13 cellular contexts compared by ENCODE assay signal in the genomic region with DNA sequence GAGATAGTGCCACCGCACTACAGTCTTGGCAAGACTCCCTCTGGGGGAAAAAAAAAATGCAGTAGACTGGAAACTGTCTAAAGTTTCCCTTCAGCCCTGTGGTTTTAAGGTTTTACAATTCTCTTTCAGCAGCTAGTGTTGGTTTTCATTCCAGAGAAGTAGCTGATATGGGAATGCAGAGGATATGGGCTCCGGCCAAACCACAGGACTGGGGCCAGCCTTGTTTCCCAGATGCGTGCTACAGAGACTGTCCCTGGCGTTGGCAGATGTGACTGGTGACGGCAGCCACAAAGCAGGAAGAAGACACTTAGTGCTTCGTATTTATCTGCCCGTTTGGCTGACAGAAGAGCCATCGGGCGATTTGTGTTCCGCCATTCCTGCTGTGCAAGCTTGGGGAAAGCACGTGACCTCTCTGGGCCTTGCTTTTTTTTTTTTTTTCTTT. TPM values are rescaled to one million over a fixed set of nuclear protein-coding genes. Genes with fewer than 3 reads are reported as not detected.
DNase-seq lines count a peak whose midpoint lies in the region; ATAC-seq, FAIRE-seq and TF ChIP-seq lines count a peak whose summit lies in the region.
"Had no signal": no experiment of that assay in that cellular context is flagged by ENCODE, and none has a peak within 500 bp of the region (broad histone marks: within the 10 kb centered on the region; RNA-seq: fewer than 3 reads in every experiment).

No MANE protein-coding gene starts in this region.

- no peak overlapping the region for H3K9ac ChIP-seq in GM12878 (ENCODE audit: control insufficient read depth, insufficient read depth, low read length)

- H3K9me3 ChIP-seq in GM12878 (replicated peaks; ENCODE audit: control insufficient read depth, insufficient read depth, low read length): no peaks in the 10 kb centered on the region
- H3K9me3 ChIP-seq: Peyer's patch, psoas muscle had no signal

- POLR2A ChIA-PET in GM12878 (lab: Charles Lee): no interaction called here

- BruUV-seq in GM12878 (replicated peaks; lab: Mats Ljungman, UMichigan): no TSS peak

- RAD21 ChIA-PET in GM12878 (lab: Charles Lee; ENCODE audit: unreplicated experiment): no interaction called here

- TF ChIP-seq RAD21 in GM12878 (IDR thresholded peaks at IDR 0.05; ENCODE audit: insufficient read depth, low read depth, low read length): no peak

- WGBS in GM12878 (ENCODE audit: insufficient coverage, insufficient replicate concordance, low lambda C conversion rate, missing lambda C conversion rate): 41% methylated on average over 11 of the region's 11 CpGs

- no peaks in the 10 kb centered on the region for H3K27me3 ChIP-seq in GM12878 (replicated peaks in 1 of 2; ENCODE audit: control insufficient read depth in 2 of 2, insufficient read depth in 2 of 2, low read length in 1 of 2)
- H3K27me3 ChIP-seq: Peyer's patch had no signal

- H3K4me1 ChIP-seq in GM12878 (ENCODE audit: control insufficient read depth, insufficient read depth, low read length): peaks cover 3% of the 10 kb centered on the region; the same call in 1 of the 2 replicates
- H3K4me1 ChIP-seq: Peyer's patch, psoas muscle had no signal

- TF ChIP-seq POLR2A in GM12878 (IDR thresholded peaks at IDR 0.05; ENCODE audit: low read depth, low read length): no peak

- H3K4me3 ChIP-seq in GM12878: no peak overlapping the region
- H3K4me3 ChIP-seq: Peyer's patch, psoas muscle had no signal

- FAIRE-seq in GM12878 (lab: Jason Lieb, UNC): no peak
- FAIRE-seq: colon had no signal

- H3K36me3 ChIP-seq in GM12878 (ENCODE audit: control insufficient read depth in 2 of 2, insufficient read depth in 2 of 2, low read length in 1 of 2): no peaks in the 10 kb centered on the region
- H3K36me3 ChIP-seq: Peyer's patch had no signal

- TF ChIP-seq CTCF in GM12878 (IDR thresholded peaks at IDR 0.05 in 2 of 3, conservative IDR thresholded peaks at IDR 0.05 in 1 of 3; ENCODE audit: control insufficient read depth in 2 of 3, extremely low read depth in 1 of 3, insufficient read depth in 1 of 3, low read depth in 3 of 3, low read length in 3 of 3): no peak

- no peaks in the 10 kb centered on the region for H4K20me1 ChIP-seq in GM12878 (ENCODE audit: control insufficient read depth, insufficient read depth)

- CTCF ChIA-PET in GM12878 (lab: Yijun Ruan, JAX): interaction anchor here (0.6 to 8.7 kb wide), 8 partner anchors 11 to 84 kb away, joined by 3 to 58 read pairs (median 3); no protein-coding TSS in a partner anchor

- in situ Hi-C loops in KBM-7 (cut with MboI; ENCODE audit: low pct_unique_long_range_greater_than_20kb, low sequenced_read_pairs) (no loop called here), GM12878 (cut with MboI) (loop anchor here (25.0 kb wide), 1 partner anchor 346 kb away; no protein-coding TSS in a partner anchor)

- no peak for TF ChIP-seq EP300 in GM12878 (IDR thresholded peaks at IDR 0.05; ENCODE audit: borderline replicate concordance in 1 of 2, control insufficient read depth in 1 of 2, low read depth in 2 of 2, low read length in 2 of 2)

- ATAC-seq in GM12878: peak; percentile 32; the same call in 2 of the 3 replicates
- ATAC-seq: CD8-positive, alpha-beta T cell had no signal

- intact Hi-C loops in GM12878 (cut with micrococcal nuclease; ENCODE audit: unreplicated experiment): no loop called here

- SMC1A ChIA-PET in GM12878 (lab: Charles Lee; ENCODE audit: uncharacterized antibody, unreplicated experiment): interaction anchor here (0.7 kb wide), 1 partner anchor 82 kb away, joined by 4 read pairs; no protein-coding TSS in a partner anchor

- no peak overlapping the region for H3K27ac ChIP-seq in GM12878 (ENCODE audit: control insufficient read depth, insufficient read depth)
- H3K27ac ChIP-seq: Peyer's patch, psoas muscle had no signal

- no peak overlapping the region for H2AFZ ChIP-seq in GM12878 (ENCODE audit: control insufficient read depth, low read depth, low read length)

- DNase-seq in AG08395 (ENCODE audit: low spot score) (peak; percentile 96), KBM-7 (peak; percentile 73), GM12878 (ENCODE audit: low read depth, low spot score) (no peak), kidney tubule cell (ENCODE audit: low spot score) (peak; percentile 30), NCI-H510A (lab: John Stamatoyannopoulos, UW) (no peak), DMS 273 treated with DMSO at 0.1 percent for 48 hours (lab: John Stamatoyannopoulos, UW) (no peak), NK-92 (lab: John Stamatoyannopoulos, UW; ENCODE audit: unreplicated experiment) (no peak), DMS153 treated with DMSO at 0.1 percent for 48 hours (lab: John Stamatoyannopoulos, UW; ENCODE audit: unreplicated experiment) (no peak)
- DNase-seq: CD8-positive, alpha-beta T cell; MM.1S had no signal

- H3K79me2 ChIP-seq in GM12878 (ENCODE audit: control insufficient read depth, insufficient read depth, low read length): no peaks in the 10 kb centered on the region

- no peak overlapping the region for H3K4me2 ChIP-seq in GM12878 (ENCODE audit: control insufficient read depth, insufficient read depth)

TF ChIP-seq in GM12878, 131 proteins besides CTCF, POLR2A, EP300 and RAD21:
- no peak for TF ChIP-seq NR2F1 (conservative IDR thresholded peaks at IDR 0.05)

RNA-seq across cellular contexts. Expression of a gene that starts 43.2 kb away (rescaled TPM):
- total RNA-seq in GM12878 (2013; cell fraction: nucleolus; rRNA removed): 16.3 and 20.3 TPM in 2 replicates
- total RNA-seq in GM12878 (2014; rRNA removed) (3.9 and 4.2 TPM in 2 replicates), GM12878 (2014; rRNA removed; fragmentation: Illumina TruSeq; extraction: Trizol) (3.2 and 4.4 TPM in 2 replicates), GM12878 (2021) (3.0 and 4.4 TPM in 2 replicates)
- polyA plus RNA-seq in GM12878 (2011; ENCODE audit: low read depth): 4.2 TPM
- polyA plus RNA-seq in GM12878 (2011; rRNA removed) (4.3 and 4.5 TPM in 2 replicates), GM12878 (2014; fragmentation: Illumina TruSeq; extraction: Trizol) (4.8 and 5.5 TPM in 2 replicates), GM12878 (2014; fragmentation: Nextera tagmentation; extraction: Ambion mirVana) (under 1 TPM; 0.37 TPM), GM12878 (2014; rRNA removed) (3.0 and 4.5 TPM in 2 replicates), GM12878 (2016; fragmentation: Nextera tagmentation; extraction: Ambion mirVana) (1 to 10 TPM; 3.8 to 4.0 TPM)
- 3.4 and 3.6 TPM in 2 replicates for polyA plus RNA-seq in GM12878 (2011; cell fraction: cytosol; rRNA removed)
- 6.4 and 7.0 TPM in 2 replicates for polyA plus RNA-seq in GM12878 (2011; cell fraction: nucleus; rRNA removed)
- 2.5 and 2.6 TPM in 2 replicates for polyA plus RNA-seq in GM12878 (2012)
- 5.6 and 5.9 TPM in 2 replicates for polyA minus RNA-seq in GM12878 (2011; rRNA and poly(A)+ RNA removed)
- 2.0 and 3.0 TPM in 2 replicates for polyA minus RNA-seq in GM12878 (2011; cell fraction: cytosol; rRNA and poly(A)+ RNA removed)
- polyA minus RNA-seq in GM12878 (2011; cell fraction: nucleus; rRNA and poly(A)+ RNA removed): 6.3 and 6.8 TPM in 2 replicates

RNA-seq across cellular contexts. Expression of a gene that starts 43.3 kb away (rescaled TPM):
- total RNA-seq in GM12878 (2013; cell fraction: nucleolus; rRNA removed): 8.1 and 9.9 TPM in 2 replicates
- total RNA-seq in GM12878 (2014; rRNA removed) (38.2 and 44.5 TPM in 2 replicates), GM12878 (2014; rRNA removed; fragmentation: Illumina TruSeq; extraction: Trizol) (75.1 and 85.4 TPM in 2 replicates), GM12878 (2021) (36.5 and 38.6 TPM in 2 replicates)
- polyA plus RNA-seq in GM12878 (2011; ENCODE audit: low read depth): 14.9 TPM
- polyA plus RNA-seq in GM12878 (2011; rRNA removed) (18.6 and 25.3 TPM in 2 replicates), GM12878 (2014; fragmentation: Illumina TruSeq; extraction: Trizol) (81.8 and 82.0 TPM in 2 replicates), GM12878 (2014; fragmentation: Nextera tagmentation; extraction: Ambion mirVana) (10 to 100 TPM; 18.3 to 27.2 TPM), GM12878 (2014; rRNA removed) (37.0 and 42.1 TPM in 2 replicates), GM12878 (2016; fragmentation: Nextera tagmentation; extraction: Ambion mirVana) (10 to 100 TPM; 55.6 to 64.4 TPM)
- polyA plus RNA-seq in GM12878 (2011; cell fraction: cytosol; rRNA removed): 6.5 and 7.0 TPM in 2 replicates
- polyA plus RNA-seq in GM12878 (2011; cell fraction: nucleus; rRNA removed): 7.0 and 9.8 TPM in 2 replicates
- polyA plus RNA-seq in GM12878 (2012): 24.8 and 25.9 TPM in 2 replicates
- polyA minus RNA-seq in GM12878 (2011; rRNA and poly(A)+ RNA removed): 1.9 and 3.7 TPM in 2 replicates
- polyA minus RNA-seq in GM12878 (2011; cell fraction: cytosol; rRNA and poly(A)+ RNA removed): 4.7 and 5.1 TPM in 2 replicates
- polyA minus RNA-seq in GM12878 (2011; cell fraction: nucleus; rRNA and poly(A)+ RNA removed): 2.7 and 5.4 TPM in 2 replicates

RNA-seq across cellular contexts. Expression of a gene that starts 53.6 kb away (rescaled TPM):
- not detected in 2 replicates for total RNA-seq in GM12878 (2013; cell fraction: nucleolus; rRNA removed)
- not detected in 2 replicates for total RNA-seq in GM12878 (2014; rRNA removed)
- total RNA-seq in GM12878 (2014; rRNA removed; fragmentation: Illumina TruSeq; extraction: Trizol): not detected in 2 replicates
- total RNA-seq in GM12878 (2021): 0.10 TPM in 1 of 2 replicates, not detected in the other
- 0.42 TPM for polyA plus RNA-seq in GM12878 (2011; ENCODE audit: low read depth)
- polyA plus RNA-seq in GM12878 (2011; rRNA removed): 0.03 TPM in 1 of 2 replicates, not detected in the other
- not detected in 2 replicates for polyA plus RNA-seq in GM12878 (2011; cell fraction: cytosol; rRNA removed)
- 0.26 TPM in 1 of 2 replicates, not detected in the other for polyA plus RNA-seq in GM12878 (2011; cell fraction: nucleus; rRNA removed)
- polyA plus RNA-seq in GM12878 (2012): 0.59 and 0.70 TPM in 2 replicates
- 0.06 TPM in 1 of 2 replicates, not detected in the other for polyA plus RNA-seq in GM12878 (2014; fragmentation: Illumina TruSeq; extraction: Trizol)
- not detected for polyA plus RNA-seq in GM12878 (2014; fragmentation: Nextera tagmentation; extraction: Ambion mirVana)
- polyA plus RNA-seq in GM12878 (2014; rRNA removed): 0.22 TPM in 1 of 2 replicates, not detected in the other
- under 1 TPM; 0.15 to 0.19 TPM for polyA plus RNA-seq in GM12878 (2016; fragmentation: Nextera tagmentation; extraction: Ambion mirVana)
- polyA minus RNA-seq in GM12878 (2011; rRNA and poly(A)+ RNA removed): not detected in 2 replicates
- not detected in 2 replicates for polyA minus RNA-seq in GM12878 (2011; cell fraction: cytosol; rRNA and poly(A)+ RNA removed)
- not detected in 2 replicates for polyA minus RNA-seq in GM12878 (2011; cell fraction: nucleus; rRNA and poly(A)+ RNA removed)

Comparison
In these comparisons a context has a peak if more than half of its experiments do, and no peak if none do; other contexts are left out.
1. DNase-seq: peak in AG08395 (single experiment), KBM-7 (single experiment) and kidney tubule cell (single experiment); none in GM12878 (single experiment), NCI-H510A (single experiment), DMS 273 treated with DMSO at 0.1 percent for 48 hours (single experiment), NK-92 (single experiment) and DMS153 treated with DMSO at 0.1 percent for 48 hours (single experiment).